Comparison of ENCODE assay signal across 16 cellular contexts in genomic region chr3:188605960-188606359, GRCh38.
DNase-seq lines count a peak whose midpoint lies in the region; ATAC-seq and TF ChIP-seq lines count a peak whose summit lies in the region.
"Had no signal": no experiment of that assay in that cellular context is flagged by ENCODE, and none has a peak within 500 bp of the region (broad histone marks: within the 10 kb centered on the region; RNA-seq: fewer than 3 reads in every experiment).

No MANE protein-coding gene starts in this region.

- intact Hi-C loops in vagina (cut with DNase I) = no loop called here

- H3K27me3 Mint-ChIP-seq in osteocyte (ENCODE audit: unreplicated experiment) = no peaks in the 10 kb centered on the region
- H3K27me3 Mint-ChIP-seq: activated CD8-positive, alpha-beta T cell treated with anti-CD3 and anti-CD28 coated beads for 36 hours had no signal

- no peak overlapping the region for H3K4me3 ChIP-seq in SU-DHL-6 (ENCODE audit: insufficient read depth, low read length, poor library complexity, severe bottlenecking)
- H3K4me3 ChIP-seq in vagina = no peak overlapping the region
- H3K4me3 ChIP-seq: GM23338 had no signal

- H3F3A ChIP-seq in SU-DHL-6 (ENCODE audit: insufficient read depth) = peaks cover 2% of the 10 kb centered on the region; the same call in 1 of the 2 replicates

- H4K20me1 ChIP-seq in SU-DHL-6 (ENCODE audit: low read depth, low read length) = no peaks in the 10 kb centered on the region

- H3K9ac ChIP-seq in SU-DHL-6 (ENCODE audit: low read length) = no peak overlapping the region

- no peak overlapping the region for H2AFZ ChIP-seq in SU-DHL-6 (ENCODE audit: low read depth, low read length, severe bottlenecking)
- H2AFZ ChIP-seq: GM23338 had no signal

- peaks cover 25% of the 10 kb centered on the region for H3K36me3 Mint-ChIP-seq in osteocyte (ENCODE audit: unreplicated experiment)

- ATAC-seq in SK-N-SH treated with all-trans-retinoic acid at 6 μM for 48 hours = no peak
- ATAC-seq: activated CD8-positive, alpha-beta T cell treated with anti-CD3 and anti-CD28 coated beads for 36 hours; GM23338 had no signal

- DNase-seq in erythroblast (lab: John Stamatoyannopoulos, UW) (peak; percentile 58 to 88), osteocyte (ENCODE audit: extremely low spot score, unreplicated experiment) (no peak), vagina (ENCODE audit: extremely low spot score in 2 of 2) (no peak), NOMO-1 treated with DMSO at 0.1 percent for 48 hours (lab: John Stamatoyannopoulos, UW; ENCODE audit: unreplicated experiment) (no peak), cerebellum (ENCODE audit: low spot score) (no peak)
- DNase-seq: activated CD8-positive, alpha-beta T cell treated with anti-CD3 and anti-CD28 coated beads for 36 hours; activated naive CD4-positive, alpha-beta T cell treated with anti-CD3 and anti-CD28 coated beads, Interleukin-2, amount 50 U/mL, for 16 hours; activated T-cell treated with anti-CD3 and anti-CD28 coated beads, Interleukin-2, amount 50 U/mL, for 72 hours; cortex of kidney; kidney glomerular epithelial cell; NCI-H524; SHP77 had no signal

- 0 out of 2 replicates have a peak, but pooled peaks cover 4% of the 10 kb centered on the region for H3K36me3 ChIP-seq in SU-DHL-6 (ENCODE audit: low read length)
- peaks cover 0 to 19% of the 10 kb centered on the region in 2 donors for H3K36me3 ChIP-seq in vagina

- H3K9me3 Mint-ChIP-seq in osteocyte (ENCODE audit: unreplicated experiment) = peaks cover 8% of the 10 kb centered on the region

- H3K27me3 ChIP-seq in SU-DHL-6 (ENCODE audit: low read length) = no peaks in the 10 kb centered on the region
- no peaks in the 10 kb centered on the region for H3K27me3 ChIP-seq in vagina

- H3K4me1 Mint-ChIP-seq in osteocyte (ENCODE audit: unreplicated experiment) = peaks cover 39% of the 10 kb centered on the region
- H3K4me1 Mint-ChIP-seq: GM23338, nephron had no signal

- H3K27ac ChIP-seq in SU-DHL-6 (ENCODE audit: low read depth, low read length) (no peak overlapping the region), vagina (peak overlapping the region; percentile 62)

- H3K4me2 ChIP-seq in SU-DHL-6 (ENCODE audit: low read depth, low read length, poor library complexity, severe bottlenecking) = peak overlapping the region; percentile 36
- H3K4me2 ChIP-seq: GM23338 had no signal

- TF ChIP-seq POLR2A in erythroblast (IDR thresholded peaks at IDR 0.05; ENCODE audit: low read length) (no peak), vagina (IDR thresholded peaks at IDR 0.05) (no peak)

- no peaks in the 10 kb centered on the region for H3K9me2 ChIP-seq in SU-DHL-6 (replicated peaks; ENCODE audit: insufficient read depth, low read length)

- TF ChIP-seq CTCF in SU-DHL-6 (IDR thresholded peaks at IDR 0.05; ENCODE audit: insufficient read depth, low read length, poor library complexity, severe bottlenecking) = no peak
- TF ChIP-seq CTCF in osteocyte (IDR thresholded peaks at IDR 0.05) = no peak
- TF ChIP-seq CTCF in vagina (IDR thresholded peaks at IDR 0.05) = no peak

- H3K27ac Mint-ChIP-seq in osteocyte (ENCODE audit: unreplicated experiment) = peak overlapping the region; percentile 69
- H3K27ac Mint-ChIP-seq: activated CD8-positive, alpha-beta T cell treated with anti-CD3 and anti-CD28 coated beads for 36 hours; GM23338; nephron had no signal

- 0 out of 2 replicates have a peak, but pooled peaks cover 4% of the 10 kb centered on the region for H3K9me3 ChIP-seq in SU-DHL-6 (ENCODE audit: insufficient read depth, low read length)
- no peaks in the 10 kb centered on the region for H3K9me3 ChIP-seq in vagina

- H3K4me1 ChIP-seq in vagina = peaks cover 13% of the 10 kb centered on the region

- H3K4me3 Mint-ChIP-seq in osteocyte (ENCODE audit: unreplicated experiment) = no peak overlapping the region
- H3K4me3 Mint-ChIP-seq: activated CD8-positive, alpha-beta T cell treated with anti-CD3 and anti-CD28 coated beads for 36 hours; activated T-cell treated with anti-CD3 and anti-CD28 coated beads, Interleukin-2, amount 50 U/mL, for 72 hours; GM23338; nephron had no signal

- H3K79me2 ChIP-seq in SU-DHL-6 (ENCODE audit: insufficient read depth, low read length) = no peaks in the 10 kb centered on the region

TF ChIP-seq in SK-N-SH treated with all-trans-retinoic acid at 6 μM for 48 hours, 23 proteins besides CTCF, POLR2A, EP300 and RAD21:
- TF ChIP-seq CSDC2 (CRISPR knock-in tag; IDR thresholded peaks at IDR 0.05) (no peak), RARB (CRISPR knock-in tag; IDR thresholded peaks at IDR 0.05) (no peak), TCF4 (CRISPR knock-in tag; IDR thresholded peaks at IDR 0.05; ENCODE audit: borderline replicate concordance) (no peak), ZNF8 (CRISPR knock-in tag; IDR thresholded peaks at IDR 0.05) (no peak), SNAI2 (CRISPR knock-in tag; IDR thresholded peaks at IDR 0.05) (no peak), ZNF70 (CRISPR knock-in tag; IDR thresholded peaks at IDR 0.05) (no peak), ARNTL (CRISPR knock-in tag; IDR thresholded peaks at IDR 0.05; ENCODE audit: borderline replicate concordance, low read depth) (no peak), TOX (CRISPR knock-in tag; IDR thresholded peaks at IDR 0.05; ENCODE audit: borderline replicate concordance) (no peak), ESRRG (CRISPR knock-in tag; IDR thresholded peaks at IDR 0.05) (no peak), OSR1 (CRISPR knock-in tag; IDR thresholded peaks at IDR 0.05) (no peak)

Comparison
In these comparisons a context has a peak if more than half of its experiments do, and no peak if none do; other contexts are left out.
1. DNase-seq: peak in erythroblast (2 of 2); none in osteocyte (single experiment), vagina (0 of 2), NOMO-1 treated with DMSO at 0.1 percent for 48 hours (single experiment) and cerebellum (single experiment).